In the genomic region with DNA sequence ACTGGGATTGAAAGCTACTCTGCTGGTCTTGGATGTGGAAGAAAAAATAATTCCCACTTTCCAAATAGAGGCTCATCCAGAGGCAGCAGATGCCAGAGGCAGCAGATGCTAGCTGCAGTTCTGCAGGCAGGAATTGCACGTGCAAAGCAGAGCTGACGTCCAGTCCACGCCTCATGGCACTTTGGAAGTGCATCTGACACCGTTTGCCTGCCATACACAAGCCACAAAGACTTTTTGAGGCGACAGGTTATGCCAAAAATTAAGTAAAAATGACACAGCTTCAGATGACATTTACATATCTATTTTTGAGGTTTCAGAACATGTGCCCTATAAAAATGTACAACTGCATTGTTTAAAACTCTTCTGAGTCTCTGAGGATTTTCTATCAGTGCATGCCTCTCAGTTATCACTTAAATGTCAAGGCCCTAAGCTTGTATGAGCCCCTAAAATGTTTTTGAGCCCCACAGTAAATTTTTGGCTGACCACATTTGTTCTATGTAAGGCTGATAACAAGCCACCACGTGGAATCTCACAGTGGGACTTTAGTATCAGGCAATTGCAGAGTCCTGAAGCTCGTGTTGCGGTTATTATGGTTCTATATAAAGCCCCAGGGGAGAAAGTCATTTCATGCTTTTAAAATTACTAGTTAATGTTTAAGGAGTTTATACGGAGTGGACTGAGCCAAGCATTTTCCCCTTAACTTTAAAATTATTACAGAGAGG, we compare ENCODE assay signal across 8 cellular contexts.
DNase-seq lines count a peak whose midpoint lies in the region; ATAC-seq and TF ChIP-seq lines count a peak whose summit lies in the region.

No MANE protein-coding gene starts in this region.

- H3K9me3 ChIP-seq in fibroblast of lung (ENCODE audit: control insufficient read depth, insufficient read depth, low read depth, low read length), result no peaks in the 10 kb centered on the region

- no peaks in the 10 kb centered on the region for H4K20me1 ChIP-seq in fibroblast of lung (ENCODE audit: control insufficient read depth, extremely low read depth, insufficient read depth, low read length)

- H3K4me2 ChIP-seq in fibroblast of lung (ENCODE audit: extremely low read depth, insufficient read depth, low read length), result no peak overlapping the region

- peak; percentile 78 for DNase-seq in H4 (ENCODE audit: low spot score)
- DNase-seq in NAMALWA (ENCODE audit: low spot score), result peak; percentile 83
- peak in 1 of 2 donors; percentile 62 for DNase-seq in fibroblast of lung (ENCODE audit: low read depth in 2 of 2)
- no peak for DNase-seq in left lobe of liver (ENCODE audit: low spot score)
- no peak for DNase-seq in GOT3 (lab: John Stamatoyannopoulos, UW)
- no peak for DNase-seq in middle frontal gyrus (ENCODE audit: extremely low spot score, low spot score)
- DNase-seq in NCI-H1694 treated with DMSO at 0.1 percent for 48 hours (lab: John Stamatoyannopoulos, UW), result no peak

- H2AFZ ChIP-seq in fibroblast of lung (ENCODE audit: low read length), result no peak overlapping the region

- no peak overlapping the region for H3K4me3 ChIP-seq in fibroblast of lung (replicated peaks in 1 of 4; ENCODE audit: control extremely low read depth in 1 of 4, insufficient read depth in 1 of 4, low read depth in 3 of 4, low read length in 4 of 4)

- H3K4me1 ChIP-seq in fibroblast of lung (ENCODE audit: control insufficient read depth, extremely low read depth, insufficient read depth, low read length), result peaks cover 35% of the 10 kb centered on the region

- no peak overlapping the region for H3K9ac ChIP-seq in fibroblast of lung (ENCODE audit: insufficient read depth, low read length)

- peak overlapping the region; percentile 24 for H3K27ac ChIP-seq in fibroblast of lung (ENCODE audit: insufficient read depth, low read length)

- ATAC-seq in GM18511 (IDR thresholded peaks at IDR 0.05; ENCODE audit: unreplicated experiment) (peak; percentile 87), left lobe of liver (no peak)

- peaks cover 32% of the 10 kb centered on the region for H3K79me2 ChIP-seq in fibroblast of lung (ENCODE audit: control insufficient read depth, insufficient read depth, low read length)

- no peaks in the 10 kb centered on the region for H3K27me3 ChIP-seq in fibroblast of lung (ENCODE audit: control insufficient read depth, insufficient read depth, low read length)

- H3K36me3 ChIP-seq in fibroblast of lung (ENCODE audit: control insufficient read depth, insufficient read depth, low read length), result no peaks in the 10 kb centered on the region

- TF ChIP-seq CTCF in fibroblast of lung (conservative IDR thresholded peaks at IDR 0.05 in 1 of 2, IDR thresholded peaks at IDR 0.05 in 1 of 2; ENCODE audit: low read depth in 1 of 2, low read length in 2 of 2), result no peak

Comparison
In these comparisons a context has a peak if more than half of its experiments do, and no peak if none do; other contexts are left out.
1. DNase-seq: peak in H4 (single experiment) and NAMALWA (single experiment); none in left lobe of liver (single experiment), GOT3 (single experiment), middle frontal gyrus (single experiment) and NCI-H1694 treated with DMSO at 0.1 percent for 48 hours (single experiment).